In the genomic region with DNA sequence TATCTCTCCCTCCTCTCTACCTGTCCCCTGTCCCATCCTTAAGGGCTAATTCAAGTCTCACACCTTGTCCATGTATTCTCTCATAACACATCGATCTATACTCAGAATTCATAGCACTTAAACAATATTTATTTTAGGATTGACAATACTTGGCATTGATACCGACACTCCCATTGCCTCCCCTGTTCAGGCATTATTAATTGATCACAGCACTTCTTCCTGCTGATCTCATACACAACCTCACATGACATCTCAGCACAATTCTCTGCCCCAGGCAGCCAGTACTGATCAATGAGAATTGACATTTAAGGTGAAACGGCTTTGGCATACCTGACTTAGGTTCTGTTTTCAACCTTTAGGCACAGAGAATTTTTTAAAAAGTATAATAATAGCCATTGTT, we compare ENCODE assay signal across 29 cellular contexts.
DNase-seq lines count a peak whose midpoint lies in the region; ATAC-seq and TF ChIP-seq lines count a peak whose summit lies in the region.
"Had no signal": no experiment of that assay in that cellular context is flagged by ENCODE, and none has a peak within 500 bp of the region (broad histone marks: within the 10 kb centered on the region; RNA-seq: fewer than 3 reads in every experiment).

No MANE protein-coding gene starts in this region.

- intact Hi-C loops in spleen (cut with DNase I; ENCODE audit: low total_unique reads), result no loop called here

- H2AFZ ChIP-seq in smooth muscle cell (ENCODE audit: low read depth), result no peak overlapping the region

- DNase-seq in AG08396 (ENCODE audit: low spot score), result peak; percentile 10
- DNase-seq in SK-N-MC (ENCODE audit: low read depth, low spot score), result no peak
- no peak for DNase-seq in spleen
- no peak for DNase-seq in GDM1 (lab: John Stamatoyannopoulos, UW)
- DNase-seq in progenitor cell of endocrine pancreas (ENCODE audit: low spot score, unreplicated experiment), result no peak
- no peak for DNase-seq in smooth muscle cell (lab: John Stamatoyannopoulos, UW; ENCODE audit: unreplicated experiment)
- DNase-seq: activated CD4-positive, alpha-beta T cell treated with anti-CD3 and anti-CD28 coated beads for 4 hours; activated CD8-positive, alpha-beta memory T cell treated with anti-CD3 and anti-CD28 coated beads for 24 hours; activated effector memory CD4-positive, alpha-beta T cell treated with Interleukin-2 at 50 U/mL for 16 hours; activated naive CD8-positive, alpha-beta T cell treated with anti-CD3 and anti-CD28 coated beads for 36 hours; activated T-cell treated with anti-CD3 and anti-CD28 coated beads for 4 hours; BE2C; caudate nucleus; CD8-positive, alpha-beta memory T cell; effector memory CD8-positive, alpha-beta T cell; erythroblast; foreskin keratinocyte; heart right ventricle; naive thymus-derived CD8-positive, alpha-beta T cell; NCI-H146; NCI-H345; psoas muscle; SIG-M5; T-helper 9 cell; upper lobe of left lung had no signal

- H3K4me3 ChIP-seq in SK-N-MC, result peak overlapping the region; percentile 63
- H3K4me3 ChIP-seq in gastroesophageal sphincter, result no peak overlapping the region
- H3K4me3 ChIP-seq in spleen, result no peak overlapping the region
- no peak overlapping the region for H3K4me3 ChIP-seq in smooth muscle cell
- H3K4me3 ChIP-seq: heart right ventricle, psoas muscle, upper lobe of left lung had no signal

- H3K4me1 Mint-ChIP-seq in progenitor cell of endocrine pancreas (ENCODE audit: low read depth), result no peaks in the 10 kb centered on the region
- H3K4me1 Mint-ChIP-seq: activated naive CD8-positive, alpha-beta T cell treated with anti-CD3 and anti-CD28 coated beads for 36 hours; CD8-positive, alpha-beta memory T cell; naive thymus-derived CD8-positive, alpha-beta T cell; stimulated activated effector memory CD8-positive, alpha-beta T cell treated with anti-CD3 and anti-CD28 coated beads, Interleukin-12 subunit alpha, Interleukin-12 subunit beta, amount 100 ng/mL, for 72 hours had no signal

- H3K27me3 Mint-ChIP-seq in progenitor cell of endocrine pancreas, result no peaks in the 10 kb centered on the region
- H3K27me3 Mint-ChIP-seq: effector memory CD8-positive, alpha-beta T cell had no signal

- H3K9ac ChIP-seq in SK-N-MC (ENCODE audit: insufficient read length) (peak overlapping the region; percentile 74), smooth muscle cell (ENCODE audit: low read depth) (no peak overlapping the region)

- no peak for TF ChIP-seq EP300 in gastroesophageal sphincter (IDR thresholded peaks at IDR 0.05)

- H3K27ac ChIP-seq in SK-N-MC, result peak overlapping the region; percentile 99
- H3K27ac ChIP-seq in gastroesophageal sphincter, result peak overlapping the region in 3 of 4 donors; percentile 23 to 53 (median 51)
- peak overlapping the region in 7 of 8 donors; percentile 8 to 69 (median 51) for H3K27ac ChIP-seq in spleen
- H3K27ac ChIP-seq in smooth muscle cell (ENCODE audit: low read depth), result no peak overlapping the region
- H3K27ac ChIP-seq: foreskin keratinocyte, psoas muscle, upper lobe of left lung had no signal

- no peak for TF ChIP-seq CTCF in gastroesophageal sphincter (IDR thresholded peaks at IDR 0.05)
- TF ChIP-seq CTCF in spleen (IDR thresholded peaks at IDR 0.05 in 8 of 11, conservative IDR thresholded peaks at IDR 0.05 in 3 of 11), result no peak
- TF ChIP-seq CTCF in progenitor cell of endocrine pancreas (IDR thresholded peaks at IDR 0.05; ENCODE audit: unreplicated experiment), result no peak
- no peak for TF ChIP-seq CTCF in smooth muscle cell (IDR thresholded peaks at IDR 0.05; ENCODE audit: borderline replicate concordance, insufficient read depth, poor library complexity, severe bottlenecking)

- no peaks in the 10 kb centered on the region for H3K36me3 Mint-ChIP-seq in progenitor cell of endocrine pancreas (ENCODE audit: insufficient read depth)
- H3K36me3 Mint-ChIP-seq: activated naive CD8-positive, alpha-beta T cell treated with anti-CD3 and anti-CD28 coated beads for 36 hours; CD8-positive, alpha-beta memory T cell; naive thymus-derived CD8-positive, alpha-beta T cell; stimulated activated effector memory CD8-positive, alpha-beta T cell treated with anti-CD3 and anti-CD28 coated beads, Interleukin-12 subunit alpha, Interleukin-12 subunit beta, amount 100 ng/mL, for 72 hours had no signal

- H3K27ac Mint-ChIP-seq in progenitor cell of endocrine pancreas, result no peak overlapping the region
- H3K27ac Mint-ChIP-seq: activated naive CD8-positive, alpha-beta T cell treated with anti-CD3 and anti-CD28 coated beads for 36 hours; CD8-positive, alpha-beta memory T cell; effector memory CD8-positive, alpha-beta T cell; naive thymus-derived CD8-positive, alpha-beta T cell; stimulated activated effector memory CD8-positive, alpha-beta T cell treated with anti-CD3 and anti-CD28 coated beads, Interleukin-12 subunit alpha, Interleukin-12 subunit beta, amount 100 ng/mL, for 72 hours had no signal

- no peaks in the 10 kb centered on the region for H4K20me1 ChIP-seq in smooth muscle cell (ENCODE audit: low read depth)

- ATAC-seq in gastroesophageal sphincter (no peak), GM21619 (IDR thresholded peaks at IDR 0.05; ENCODE audit: unreplicated experiment) (no peak)
- ATAC-seq: effector memory CD8-positive, alpha-beta T cell; foreskin keratinocyte; HCT116; naive thymus-derived CD8-positive, alpha-beta T cell; stimulated activated effector memory CD8-positive, alpha-beta T cell treated with anti-CD3 and anti-CD28 coated beads, Interleukin-12 subunit alpha, Interleukin-12 subunit beta, amount 100 ng/mL, for 72 hours had no signal

- WGBS in gastroesophageal sphincter (ENCODE audit: low coverage in 1 of 2), 2 donors, result 52 to 79% methylated on average over 3 of the region's 3 CpGs
- WGBS in spleen, 5 donors, result 60 to 82% (median 79%) methylated on average over 3 of the region's 3 CpGs
- WGBS in smooth muscle cell (ENCODE audit: low lambda C conversion rate), result 88% methylated on average over 3 of the region's 3 CpGs

- TF ChIP-seq POLR2A in gastroesophageal sphincter (IDR thresholded peaks at IDR 0.05) (no peak), spleen (IDR thresholded peaks at IDR 0.05) (no peak)

- no peaks in the 10 kb centered on the region for H3K9me3 Mint-ChIP-seq in progenitor cell of endocrine pancreas (ENCODE audit: low read depth)
- H3K9me3 Mint-ChIP-seq: activated naive CD8-positive, alpha-beta T cell treated with anti-CD3 and anti-CD28 coated beads for 36 hours had no signal

- no peaks in the 10 kb centered on the region for H3F3A ChIP-seq in smooth muscle cell (ENCODE audit: low read depth)

- no peak overlapping the region for H3K4me3 Mint-ChIP-seq in progenitor cell of endocrine pancreas (ENCODE audit: low read depth)
- H3K4me3 Mint-ChIP-seq: activated naive CD8-positive, alpha-beta T cell treated with anti-CD3 and anti-CD28 coated beads for 36 hours; CD8-positive, alpha-beta memory T cell; effector memory CD8-positive, alpha-beta T cell; naive thymus-derived CD8-positive, alpha-beta T cell; stimulated activated effector memory CD8-positive, alpha-beta T cell treated with anti-CD3 and anti-CD28 coated beads, Interleukin-12 subunit alpha, Interleukin-12 subunit beta, amount 100 ng/mL, for 72 hours had no signal

- H3K27me3 ChIP-seq in gastroesophageal sphincter, result no peaks in the 10 kb centered on the region
- no peaks in the 10 kb centered on the region for H3K27me3 ChIP-seq in spleen (replicated peaks in 1 of 7)
- peaks cover under 1% of the 10 kb centered on the region for H3K27me3 ChIP-seq in smooth muscle cell (ENCODE audit: low read depth)
- H3K27me3 ChIP-seq: BE2C, upper lobe of left lung had no signal

- H3K36me3 ChIP-seq in SK-N-MC (ENCODE audit: insufficient read depth, low read length) (no peaks in the 10 kb centered on the region), gastroesophageal sphincter (no peaks in the 10 kb centered on the region), spleen (no peaks in the 10 kb centered on the region), smooth muscle cell (ENCODE audit: low read depth) (no peaks in the 10 kb centered on the region)
- H3K36me3 ChIP-seq: BE2C, heart right ventricle, upper lobe of left lung had no signal

- H3K9me3 ChIP-seq in SK-N-MC (ENCODE audit: low read depth, low read length) (no peaks in the 10 kb centered on the region), gastroesophageal sphincter (no peaks in the 10 kb centered on the region), spleen (no peaks in the 10 kb centered on the region), smooth muscle cell (replicated peaks; ENCODE audit: low read depth) (no peaks in the 10 kb centered on the region)
- H3K9me3 ChIP-seq: BE2C, psoas muscle, upper lobe of left lung had no signal

- no peaks in the 10 kb centered on the region for H3K79me2 ChIP-seq in smooth muscle cell (ENCODE audit: low read depth)

- H3K4me1 ChIP-seq in gastroesophageal sphincter (peaks cover 0 to 36% (median 11%) of the 10 kb centered on the region in 3 donors), spleen (no peaks in the 10 kb centered on the region), smooth muscle cell (ENCODE audit: low read depth) (no peaks in the 10 kb centered on the region)
- H3K4me1 ChIP-seq: BE2C, foreskin keratinocyte, psoas muscle had no signal

- H3K4me2 ChIP-seq in smooth muscle cell, result no peak overlapping the region
